ENCODE assay signal across 11 cellular contexts in genomic region chr17:82104797-82105416, GRCh38. TPM values are rescaled to one million over a fixed set of nuclear protein-coding genes. Genes with fewer than 3 reads are reported as not detected.
DNase-seq lines count a peak whose midpoint lies in the region; ATAC-seq and TF ChIP-seq lines count a peak whose summit lies in the region.
"Had no signal": no experiment of that assay in that cellular context is flagged by ENCODE, and none has a peak within 500 bp of the region (broad histone marks: within the 10 kb centered on the region; RNA-seq: fewer than 3 reads in every experiment).

No MANE protein-coding gene starts in this region.

- H3K9me3 ChIP-seq in Panc1 (ENCODE audit: control insufficient read depth, insufficient read depth, low read depth, low read length) = no peaks in the 10 kb centered on the region
- no peaks in the 10 kb centered on the region for H3K9me3 ChIP-seq in esophagus muscularis mucosa
- H3K9me3 ChIP-seq: left lung had no signal

- no peak for ATAC-seq in activated T-cell treated with anti-CD3 and anti-CD28 coated beads, Interleukin-2, amount 50 U/mL, for 4 hours
- ATAC-seq in Panc1 (no peak), left lobe of liver (no peak)
- ATAC-seq in stimulated activated naive CD8-positive, alpha-beta T cell treated with anti-CD3 and anti-CD28 coated beads, Interleukin-15, amount 100 ng/mL, for 72 hours = no peak

- H3K27ac Mint-ChIP-seq in stimulated activated naive CD8-positive, alpha-beta T cell treated with anti-CD3 and anti-CD28 coated beads, Interleukin-15, amount 100 ng/mL, for 72 hours = peak overlapping the region; percentile 95 to 99

- WGBS in esophagus muscularis mucosa = 92% methylated on average over 9 of the region's 11 CpGs

- no peaks in the 10 kb centered on the region for H3K36me3 ChIP-seq in Panc1 (ENCODE audit: control insufficient read depth, insufficient read depth, low read length)
- peaks cover 0 to 5% (median 2%) of the 10 kb centered on the region in 4 donors for H3K36me3 ChIP-seq in esophagus muscularis mucosa
- H3K36me3 ChIP-seq: left lung had no signal

- peak overlapping the region; percentile 97 for H3K27ac ChIP-seq in Panc1 (ENCODE audit: low read length)
- H3K27ac ChIP-seq in esophagus muscularis mucosa (replicated peaks in 1 of 4) = peak overlapping the region in 3 of 4 donors; percentile 68 to 81 (median 78)

- no peak for DNase-seq in activated T-cell treated with anti-CD3 and anti-CD28 coated beads, Interleukin-2, amount 50 U/mL, for 4 hours
- DNase-seq in activated T-cell treated with anti-CD3 and anti-CD28 coated beads for 4 hours = no peak
- no peak for DNase-seq in Panc1 (ENCODE audit: low read depth, low spot score)
- no peak for DNase-seq in esophagus muscularis mucosa (ENCODE audit: extremely low spot score)
- DNase-seq in stimulated activated naive CD8-positive, alpha-beta T cell treated with anti-CD3 and anti-CD28 coated beads, Interleukin-15, amount 100 ng/mL, for 72 hours = no peak
- DNase-seq in NOMO-1 treated with dmso at 0.1 percent for 144 hours (lab: John Stamatoyannopoulos, UW; ENCODE audit: unreplicated experiment) = no peak
- DNase-seq in G401 (ENCODE audit: low spot score) = no peak
- DNase-seq in left lobe of liver (ENCODE audit: low spot score) = no peak
- DNase-seq: NCI-H69; stimulated activated CD8-positive, alpha-beta memory T cell treated with anti-CD3 and anti-CD28 coated beads, Interleukin-4, amount 100 ng/mL, for 48 hours had no signal

- in situ Hi-C loops in Panc1 (cut with HindIII; ENCODE audit: low pct_unique_long_range_greater_than_20kb, low sequenced_read_pairs) (no loop called here), G401 (cut with HindIII; ENCODE audit: low sequenced_read_pairs) (no loop called here)

- TF ChIP-seq POLR2A in esophagus muscularis mucosa (IDR thresholded peaks at IDR 0.05; ENCODE audit: low read depth) = no peak

- H3K4me3 ChIP-seq in Panc1 (ENCODE audit: low read depth in 2 of 2, low read length in 2 of 2) (no peak overlapping the region), esophagus muscularis mucosa (no peak overlapping the region)

- no peak for TF ChIP-seq EP300 in esophagus muscularis mucosa (IDR thresholded peaks at IDR 0.05)

- no peaks in the 10 kb centered on the region for H3K36me3 Mint-ChIP-seq in activated T-cell treated with anti-CD3 and anti-CD28 coated beads, Interleukin-2, amount 50 U/mL, for 4 hours (ENCODE audit: insufficient read depth)

- H3K27me3 ChIP-seq in Panc1 (ENCODE audit: control insufficient read depth, insufficient read depth, low read length) (no peaks in the 10 kb centered on the region), esophagus muscularis mucosa (no peaks in the 10 kb centered on the region)
- H3K27me3 ChIP-seq: left lung had no signal

- H3K4me3 Mint-ChIP-seq in activated T-cell treated with anti-CD3 and anti-CD28 coated beads, Interleukin-2, amount 50 U/mL, for 4 hours = peak overlapping the region; percentile 86
- peak overlapping the region; percentile 94 to 97 for H3K4me3 Mint-ChIP-seq in stimulated activated naive CD8-positive, alpha-beta T cell treated with anti-CD3 and anti-CD28 coated beads, Interleukin-15, amount 100 ng/mL, for 72 hours

- BruUV-seq in Panc1 (replicated peaks; lab: Mats Ljungman, UMichigan) = no TSS peak

- peaks cover 81% of the 10 kb centered on the region for H3K4me1 ChIP-seq in Panc1 (ENCODE audit: control insufficient read depth, insufficient read depth, low read length)
- peaks cover 33 to 78% (median 64%) of the 10 kb centered on the region in 4 donors for H3K4me1 ChIP-seq in esophagus muscularis mucosa

- H3K4me1 Mint-ChIP-seq in activated T-cell treated with anti-CD3 and anti-CD28 coated beads, Interleukin-2, amount 50 U/mL, for 4 hours (ENCODE audit: low read depth) = peaks cover 28% of the 10 kb centered on the region
- peaks cover 76% of the 10 kb centered on the region for H3K4me1 Mint-ChIP-seq in stimulated activated naive CD8-positive, alpha-beta T cell treated with anti-CD3 and anti-CD28 coated beads, Interleukin-15, amount 100 ng/mL, for 72 hours

- POLR2A ChIA-PET in Panc1 (lab: Charles Lee) = interaction anchor here (0.5 kb wide), 1 partner anchor 82 kb away, joined by 6 read pairs; no protein-coding TSS in a partner anchor

- no peak for TF ChIP-seq CTCF in Panc1 (IDR thresholded peaks at IDR 0.05)
- TF ChIP-seq CTCF in esophagus muscularis mucosa (IDR thresholded peaks at IDR 0.05) = no peak

- CTCF ChIA-PET in Panc1 (lab: Charles Lee) = interaction anchor here (0.6 kb wide), 1 partner anchor 181 kb away, joined by 3 read pairs; no protein-coding TSS in a partner anchor

- H3K9me3 Mint-ChIP-seq in activated T-cell treated with anti-CD3 and anti-CD28 coated beads, Interleukin-2, amount 50 U/mL, for 4 hours = no peaks in the 10 kb centered on the region
- no peaks in the 10 kb centered on the region for H3K9me3 Mint-ChIP-seq in stimulated activated naive CD8-positive, alpha-beta T cell treated with anti-CD3 and anti-CD28 coated beads, Interleukin-15, amount 100 ng/mL, for 72 hours

- no peaks in the 10 kb centered on the region for H3K27me3 Mint-ChIP-seq in activated T-cell treated with anti-CD3 and anti-CD28 coated beads, Interleukin-2, amount 50 U/mL, for 4 hours (ENCODE audit: low read depth)
- no peaks in the 10 kb centered on the region for H3K27me3 Mint-ChIP-seq in stimulated activated naive CD8-positive, alpha-beta T cell treated with anti-CD3 and anti-CD28 coated beads, Interleukin-15, amount 100 ng/mL, for 72 hours

- intact Hi-C loops in Panc1 (cut with micrococcal nuclease; ENCODE audit: unreplicated experiment) (loop anchor here (10.0 kb wide), 1 partner anchor 130 kb away; no protein-coding TSS in a partner anchor), esophagus muscularis mucosa (cut with DNase I) (no loop called here)

RNA-seq across cellular contexts. Expression of gene FASN, which starts 6.9 kb away (rescaled TPM):
- 100 to 1,000 TPM; 365 to 468 (median 403) TPM for total RNA-seq in activated T-cell treated with anti-CD3 and anti-CD28 coated beads, Interleukin-2, amount 50 U/mL, for 4 hours
- total RNA-seq in Panc1 (2021; ENCODE audit: unreplicated experiment) (956 TPM), esophagus muscularis mucosa (10 to 100 TPM; 30.3 to 63.6 (median 44.8) TPM), left lobe of liver (267 TPM)
- 789 TPM for polyA plus RNA-seq in Panc1 (2012; ENCODE audit: insufficient read length)
- total RNA-seq in G401 (2014; rRNA removed; shearing (Covaris generic)) = 333 and 346 TPM in 2 replicates

RNA-seq across cellular contexts. Expression of gene DUS1L, which starts 39.3 kb away (rescaled TPM):
- 100 to 1,000 TPM; 323 to 369 (median 326) TPM for total RNA-seq in activated T-cell treated with anti-CD3 and anti-CD28 coated beads, Interleukin-2, amount 50 U/mL, for 4 hours
- total RNA-seq in Panc1 (2021; ENCODE audit: unreplicated experiment) = 115 TPM
- 157 TPM for polyA plus RNA-seq in Panc1 (2012; ENCODE audit: insufficient read length)
- total RNA-seq in esophagus muscularis mucosa = 10 to 100 TPM; 42.2 to 77.1 (median 52.6) TPM
- total RNA-seq in G401 (2014; rRNA removed; shearing (Covaris generic)) = 140 and 144 TPM in 2 replicates
- total RNA-seq in left lobe of liver = 121 TPM

RNA-seq across cellular contexts. Expression of gene GPS1, which starts 53.2 kb away (rescaled TPM):
- 100 to 1,000 TPM; 172 to 183 (median 177) TPM for total RNA-seq in activated T-cell treated with anti-CD3 and anti-CD28 coated beads, Interleukin-2, amount 50 U/mL, for 4 hours
- total RNA-seq in Panc1 (2021; ENCODE audit: unreplicated experiment) (175 TPM), esophagus muscularis mucosa (100 to 1,000 TPM in 2 of 4 donors, 10 to 100 TPM in 2; 64.4 to 108 (median 85.4) TPM), left lobe of liver (84.1 TPM)
- 263 TPM for polyA plus RNA-seq in Panc1 (2012; ENCODE audit: insufficient read length)
- total RNA-seq in G401 (2014; rRNA removed; shearing (Covaris generic)) = 129 and 153 TPM in 2 replicates

RNA-seq across cellular contexts. Expression of gene RFNG, which starts 53.3 kb away (rescaled TPM):
- total RNA-seq in activated T-cell treated with anti-CD3 and anti-CD28 coated beads, Interleukin-2, amount 50 U/mL, for 4 hours = 10 to 100 TPM; 20.3 to 21.5 (median 20.4) TPM
- total RNA-seq in Panc1 (2021; ENCODE audit: unreplicated experiment) (43.4 TPM), esophagus muscularis mucosa (10 to 100 TPM; 32.4 to 54.8 (median 42.5) TPM), left lobe of liver (45.8 TPM)
- 54.6 TPM for polyA plus RNA-seq in Panc1 (2012; ENCODE audit: insufficient read length)
- total RNA-seq in G401 (2014; rRNA removed; shearing (Covaris generic)) = 41.2 and 41.5 TPM in 2 replicates
